Comparison of ENCODE assay signal across 21 cellular contexts in the genomic region with DNA sequence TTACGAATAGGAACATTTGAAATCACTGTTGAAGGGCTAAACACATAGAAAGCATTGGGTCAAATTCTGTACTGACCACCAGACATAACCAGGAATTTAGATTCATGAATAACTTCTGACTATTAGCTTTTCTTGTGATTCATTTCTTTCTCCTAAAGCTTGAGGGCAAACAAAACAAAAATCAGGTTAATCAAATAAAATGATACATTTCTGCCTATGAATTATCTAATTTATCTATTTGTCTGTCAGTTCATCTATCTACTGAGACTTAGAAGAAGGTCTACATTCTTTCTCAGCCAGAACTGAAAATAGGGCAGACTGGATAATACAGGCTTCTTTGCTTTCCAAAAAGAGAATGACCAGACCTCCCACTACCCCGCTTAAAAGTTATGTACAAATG.
DNase-seq lines count a peak whose midpoint lies in the region; ATAC-seq and TF ChIP-seq lines count a peak whose summit lies in the region.
"Had no signal": no experiment of that assay in that cellular context is flagged by ENCODE, and none has a peak within 500 bp of the region (broad histone marks: within the 10 kb centered on the region; RNA-seq: fewer than 3 reads in every experiment).

No MANE protein-coding gene starts in this region.

- no peaks in the 10 kb centered on the region for H3K36me3 Mint-ChIP-seq in activated CD4-positive, alpha-beta T cell treated with anti-CD3 and anti-CD28 coated beads, Interleukin-2, amount 10 ng/mL, durations not matched to agents 7 days and 5 days (ENCODE audit: low read depth)
- H3K36me3 Mint-ChIP-seq: CD4-positive, CD25-positive, alpha-beta regulatory T cell; CD8-positive, alpha-beta T cell had no signal

- peak overlapping the region; percentile 2 for H3K4me2 ChIP-seq in skeletal muscle satellite cell (ENCODE audit: low read length)
- H3K4me2 ChIP-seq: A549, BLaER1 had no signal

- intact Hi-C loops in A673 (cut with micrococcal nuclease; ENCODE audit: unreplicated experiment) = no loop called here

- H3K27me3 ChIP-seq in ACC112 (ENCODE audit: insufficient read depth, low read length) = no peaks in the 10 kb centered on the region
- no peaks in the 10 kb centered on the region for H3K27me3 ChIP-seq in brain microvascular endothelial cell (replicated peaks)
- no peaks in the 10 kb centered on the region for H3K27me3 ChIP-seq in skeletal muscle satellite cell (ENCODE audit: control insufficient read depth, insufficient read depth, low read length)
- no peaks in the 10 kb centered on the region for H3K27me3 ChIP-seq in A673 (replicated peaks; ENCODE audit: insufficient read depth, low read depth, low read length, poor library complexity)
- H3K27me3 ChIP-seq: BLaER1 had no signal

- TF ChIP-seq CTCF in brain microvascular endothelial cell (IDR thresholded peaks at IDR 0.05; ENCODE audit: low read depth, low read length, missing control alignments) (no peak), A673 (conservative IDR thresholded peaks at IDR 0.05; ENCODE audit: low read depth, low read length) (no peak)

- ATAC-seq in HG03159 (IDR thresholded peaks at IDR 0.05; ENCODE audit: unreplicated experiment) = no peak
- ATAC-seq: A549; CD8-positive, alpha-beta T cell had no signal

- DNase-seq in ELR (ENCODE audit: low read depth) (peak; percentile 34), brain microvascular endothelial cell (no peak), A673 (ENCODE audit: low spot score) (no peak), NCI-H1092 treated with DMSO at 0.1 percent for 48 hours (lab: John Stamatoyannopoulos, UW) (no peak)
- DNase-seq in activated CD4-positive, alpha-beta T cell treated with anti-CD3 and anti-CD28 coated beads, Interleukin-2, amount 10 ng/mL, durations not matched to agents 7 days and 5 days = no peak
- DNase-seq: 8988T; Caco-2; CD4-positive, CD25-positive, alpha-beta regulatory T cell; CD8-positive, alpha-beta T cell; DMS 273 treated with DMSO at 0.1 percent for 48 hours; DMS79; GOT3; HFFc6 had no signal

- H3K4me1 ChIP-seq in ACC112 (ENCODE audit: control insufficient read depth, insufficient read depth, low read length, unreplicated experiment) (peaks cover 23% of the 10 kb centered on the region), skeletal muscle satellite cell (ENCODE audit: control insufficient read depth, insufficient read depth, low read length) (peaks cover 48% of the 10 kb centered on the region), A673 (ENCODE audit: insufficient read depth, low read length, poor library complexity, severe bottlenecking) (no peaks in the 10 kb centered on the region)
- H3K4me1 ChIP-seq: BLaER1, HAP-1 had no signal

- H3K27ac Mint-ChIP-seq in activated CD4-positive, alpha-beta T cell treated with anti-CD3 and anti-CD28 coated beads, Interleukin-2, amount 10 ng/mL, durations not matched to agents 7 days and 5 days = no peak overlapping the region
- H3K27ac Mint-ChIP-seq: B cell; CD4-positive, CD25-positive, alpha-beta regulatory T cell; CD8-positive, alpha-beta T cell; HFFc6 had no signal

- H3K36me3 ChIP-seq in ACC112 (ENCODE audit: insufficient read depth, low read length) (no peaks in the 10 kb centered on the region), brain microvascular endothelial cell (replicated peaks) (no peaks in the 10 kb centered on the region), skeletal muscle satellite cell (ENCODE audit: insufficient read depth, low read length) (no peaks in the 10 kb centered on the region), A673 (ENCODE audit: insufficient read depth, low read length, poor library complexity, severe bottlenecking) (no peaks in the 10 kb centered on the region)
- H3K36me3 ChIP-seq: BLaER1, HAP-1 had no signal

- H3K9ac ChIP-seq in skeletal muscle satellite cell (ENCODE audit: low read depth, low read length) = peak overlapping the region; percentile 23
- H3K9ac ChIP-seq: BLaER1 had no signal

- no peaks in the 10 kb centered on the region for H3K9me3 Mint-ChIP-seq in activated CD4-positive, alpha-beta T cell treated with anti-CD3 and anti-CD28 coated beads, Interleukin-2, amount 10 ng/mL, durations not matched to agents 7 days and 5 days
- H3K9me3 Mint-ChIP-seq: CD8-positive, alpha-beta T cell; HFFc6 had no signal

- H3K4me3 ChIP-seq in ACC112 (ENCODE audit: low read depth, low read length) (no peak overlapping the region), brain microvascular endothelial cell (ENCODE audit: low read depth, low read length) (no peak overlapping the region), skeletal muscle satellite cell (ENCODE audit: low read length) (no peak overlapping the region), A673 (ENCODE audit: low read depth, low read length, poor library complexity, severe bottlenecking) (no peak overlapping the region)
- H3K4me3 ChIP-seq: A549, BLaER1, HAP-1 had no signal

- no peaks in the 10 kb centered on the region for H3K79me2 ChIP-seq in ACC112 (ENCODE audit: control insufficient read depth, insufficient read depth, low read length, unreplicated experiment)

- H3K9me3 ChIP-seq in skeletal muscle satellite cell (replicated peaks; ENCODE audit: low read length) = no peaks in the 10 kb centered on the region
- H3K9me3 ChIP-seq in A673 (ENCODE audit: low read depth, low read length, poor library complexity, severe bottlenecking) = no peaks in the 10 kb centered on the region
- H3K9me3 ChIP-seq: A549, BLaER1, Caco-2, HAP-1 had no signal

- no peaks in the 10 kb centered on the region for H3K27me3 Mint-ChIP-seq in activated CD4-positive, alpha-beta T cell treated with anti-CD3 and anti-CD28 coated beads, Interleukin-2, amount 10 ng/mL, durations not matched to agents 7 days and 5 days

- no peak overlapping the region for H2AFZ ChIP-seq in ACC112 (ENCODE audit: low read length, unreplicated experiment)

- H3K27ac ChIP-seq in ACC112 (ENCODE audit: low read depth, low read length) (peak overlapping the region; percentile 36), brain microvascular endothelial cell (peak overlapping the region; percentile 32), A673 (ENCODE audit: low read depth, low read length, poor library complexity, severe bottlenecking) (no peak overlapping the region)
- H3K27ac ChIP-seq: A549, BLaER1, C4-2B had no signal

- CTCF ChIA-PET in activated CD4-positive, alpha-beta T cell treated with anti-CD3 and anti-CD28 coated beads, Interleukin-2, amount 10 ng/mL, durations not matched to agents 7 days and 5 days (lab: Charles Lee) = no interaction called here
- CTCF ChIA-PET in A673 (lab: Charles Lee) = no interaction called here

- in situ Hi-C loops in brain microvascular endothelial cell (cut with HindIII; ENCODE audit: low pct_ligation_motif_present, low sequenced_read_pairs) = no loop called here

- H3K4me1 Mint-ChIP-seq in activated CD4-positive, alpha-beta T cell treated with anti-CD3 and anti-CD28 coated beads, Interleukin-2, amount 10 ng/mL, durations not matched to agents 7 days and 5 days = no peaks in the 10 kb centered on the region
- H3K4me1 Mint-ChIP-seq: B cell; CD4-positive, CD25-positive, alpha-beta regulatory T cell had no signal

- H3K4me3 Mint-ChIP-seq in activated CD4-positive, alpha-beta T cell treated with anti-CD3 and anti-CD28 coated beads, Interleukin-2, amount 10 ng/mL, durations not matched to agents 7 days and 5 days = no peak overlapping the region
- H3K4me3 Mint-ChIP-seq: B cell; CD4-positive, CD25-positive, alpha-beta regulatory T cell; CD8-positive, alpha-beta T cell; HFFc6 had no signal

- no TSS peak for BruUV-seq in A673 (replicated peaks; lab: Mats Ljungman, UMichigan)

- POLR2A ChIA-PET in activated CD4-positive, alpha-beta T cell treated with anti-CD3 and anti-CD28 coated beads, Interleukin-2, amount 10 ng/mL, durations not matched to agents 7 days and 5 days (lab: Charles Lee) = no interaction called here
- POLR2A ChIA-PET in A673 (lab: Charles Lee; ENCODE audit: low non-redundant PET) = no interaction called here
